In genomic region chr12:131896080-131896810, GRCh38 we compare ENCODE assay signal across 8 cellular contexts. TPM values are rescaled to one million over a fixed set of nuclear protein-coding genes. Genes with fewer than 3 reads are reported as not detected.
A peak's percentile ranks its signal among the peaks of the same experiment; 100 is the strongest.
DNase-seq lines count a peak whose midpoint lies in the region; FAIRE-seq and TF ChIP-seq lines count a peak whose summit lies in the region.

No MANE protein-coding gene starts in this region.

- H3K9ac ChIP-seq in Loucy (ENCODE audit: low read depth, low read length, poor library complexity, severe bottlenecking): peak overlapping the region; percentile 80

- peak; percentile 61 for TF ChIP-seq POLR2A in H54 (IDR thresholded peaks at IDR 0.05; ENCODE audit: low read depth, low read length)

- peak overlapping the region; percentile 96 for H3K27ac ChIP-seq in hepatocyte

- peaks cover 18% of the 10 kb centered on the region for H3K4me1 ChIP-seq in Loucy (ENCODE audit: insufficient read depth, low read length, poor library complexity, severe bottlenecking)
- H3K4me1 ChIP-seq in hepatocyte (ENCODE audit: insufficient read depth): peaks cover 8% of the 10 kb centered on the region

- H3K4me2 ChIP-seq in Loucy (ENCODE audit: low read depth, low read length, poor library complexity, severe bottlenecking): peak overlapping the region; percentile 96
- peak overlapping the region; percentile 100 for H3K4me2 ChIP-seq in hepatocyte

- H3K9me2 ChIP-seq in Loucy (replicated peaks; ENCODE audit: low read depth, low read length) (no peaks in the 10 kb centered on the region), hepatocyte (replicated peaks; ENCODE audit: insufficient read depth) (no peaks in the 10 kb centered on the region)

- H3K36me3 ChIP-seq in Loucy (ENCODE audit: insufficient read depth, low read length) (no peaks in the 10 kb centered on the region), hepatocyte (replicated peaks; ENCODE audit: insufficient read depth, low read depth) (no peaks in the 10 kb centered on the region)

- WGBS in hepatocyte (ENCODE audit: low lambda C conversion rate, missing lambda C conversion rate): 6% methylated on average over 37 of the region's 39 CpGs

- H3K27me3 ChIP-seq in Loucy (ENCODE audit: insufficient read depth, low read length, poor library complexity, severe bottlenecking): no peaks in the 10 kb centered on the region
- no peaks in the 10 kb centered on the region for H3K27me3 ChIP-seq in hepatocyte

- peak; percentile 92 for DNase-seq in Daoy (ENCODE audit: low read depth)
- DNase-seq in H54 (ENCODE audit: insufficient read length, low spot score): peak; percentile 98
- peak; percentile 45 for DNase-seq in T-helper 22 cell (ENCODE audit: low read depth)
- peak; percentile 96 for DNase-seq in astrocyte of the hippocampus (ENCODE audit: low read depth, low spot score)
- DNase-seq in hepatocyte (ENCODE audit: low spot score): peak; percentile 94
- DNase-seq in putamen (ENCODE audit: low spot score): peak; percentile 78
- DNase-seq in urothelium cell line (ENCODE audit: low spot score): peak; percentile 92

- TF ChIP-seq CTCF in Loucy (conservative IDR thresholded peaks at IDR 0.05; ENCODE audit: low read length): no peak
- TF ChIP-seq CTCF in hepatocyte (IDR thresholded peaks at IDR 0.05; ENCODE audit: poor library complexity): no peak

- H3K4me3 ChIP-seq in Loucy (ENCODE audit: low read length, poor library complexity, severe bottlenecking) (peak overlapping the region; percentile 91), hepatocyte (peak overlapping the region; percentile 85)

- FAIRE-seq in H54 (lab: Jason Lieb, UNC) (peak; percentile 45), urothelium cell line (lab: Jason Lieb, UNC) (peak; percentile 53)

- H3K79me2 ChIP-seq in Loucy (ENCODE audit: insufficient read depth, low read length) (peaks cover 44% of the 10 kb centered on the region), hepatocyte (peaks cover 57% of the 10 kb centered on the region)

- H2AFZ ChIP-seq in Loucy (ENCODE audit: low read length) (no peak overlapping the region), hepatocyte (no peak overlapping the region)

- H3F3A ChIP-seq in Loucy (ENCODE audit: low read depth): no peaks in the 10 kb centered on the region; the same call in 1 of the 2 replicates

- H4K20me1 ChIP-seq in Loucy (ENCODE audit: insufficient read depth, low read length, poor library complexity, severe bottlenecking) (peaks cover 30% of the 10 kb centered on the region), hepatocyte (ENCODE audit: insufficient read depth, poor library complexity, severe bottlenecking) (peaks cover 37% of the 10 kb centered on the region)

- H3K9me3 ChIP-seq in Loucy (ENCODE audit: insufficient read depth, low read depth, low read length) (no peaks in the 10 kb centered on the region), hepatocyte (ENCODE audit: low read depth) (no peaks in the 10 kb centered on the region)

RNA-seq across cellular contexts. Expression of gene ULK1, which starts 1.8 kb away (rescaled TPM):
- total RNA-seq in Daoy (2014; rRNA removed; shearing (Covaris generic)): 2.7 and 5.1 TPM in 2 replicates
- 9.4 and 9.8 TPM in 2 replicates for total RNA-seq in hepatocyte
- 11.0 and 14.8 TPM in 2 replicates for polyA plus RNA-seq in hepatocyte

RNA-seq across cellular contexts. Expression of gene PUS1, which starts 32.8 kb away (rescaled TPM):
- total RNA-seq in Daoy (2014; rRNA removed; shearing (Covaris generic)): 43.8 and 53.5 TPM in 2 replicates
- total RNA-seq in hepatocyte: 8.9 and 10.7 TPM in 2 replicates
- 10.2 and 10.6 TPM in 2 replicates for polyA plus RNA-seq in hepatocyte

RNA-seq across cellular contexts. Expression of gene EP400, which starts 53.5 kb away (rescaled TPM):
- 3.5 and 4.2 TPM in 2 replicates for total RNA-seq in Daoy (2014; rRNA removed; shearing (Covaris generic))
- total RNA-seq in hepatocyte: 9.5 and 12.3 TPM in 2 replicates
- 10.3 and 15.1 TPM in 2 replicates for polyA plus RNA-seq in hepatocyte

Comparison
In these comparisons a context has a peak if more than half of its experiments do, and no peak if none do; other contexts are left out.
1. Peak in every context shown above with its lines: DNase-seq, H3K4me3 ChIP-seq and H3K27ac ChIP-seq.
2. DNase-seq: peak in every context shown above with its lines; median percentile 98 in H54; 96 in astrocyte of the hippocampus; 94 in hepatocyte; 92 in Daoy; 92 in urothelium cell line; 78 in putamen; 45 in T-helper 22 cell.